Comparison of ENCODE assay signal across 1 cellular context in the genomic region with DNA sequence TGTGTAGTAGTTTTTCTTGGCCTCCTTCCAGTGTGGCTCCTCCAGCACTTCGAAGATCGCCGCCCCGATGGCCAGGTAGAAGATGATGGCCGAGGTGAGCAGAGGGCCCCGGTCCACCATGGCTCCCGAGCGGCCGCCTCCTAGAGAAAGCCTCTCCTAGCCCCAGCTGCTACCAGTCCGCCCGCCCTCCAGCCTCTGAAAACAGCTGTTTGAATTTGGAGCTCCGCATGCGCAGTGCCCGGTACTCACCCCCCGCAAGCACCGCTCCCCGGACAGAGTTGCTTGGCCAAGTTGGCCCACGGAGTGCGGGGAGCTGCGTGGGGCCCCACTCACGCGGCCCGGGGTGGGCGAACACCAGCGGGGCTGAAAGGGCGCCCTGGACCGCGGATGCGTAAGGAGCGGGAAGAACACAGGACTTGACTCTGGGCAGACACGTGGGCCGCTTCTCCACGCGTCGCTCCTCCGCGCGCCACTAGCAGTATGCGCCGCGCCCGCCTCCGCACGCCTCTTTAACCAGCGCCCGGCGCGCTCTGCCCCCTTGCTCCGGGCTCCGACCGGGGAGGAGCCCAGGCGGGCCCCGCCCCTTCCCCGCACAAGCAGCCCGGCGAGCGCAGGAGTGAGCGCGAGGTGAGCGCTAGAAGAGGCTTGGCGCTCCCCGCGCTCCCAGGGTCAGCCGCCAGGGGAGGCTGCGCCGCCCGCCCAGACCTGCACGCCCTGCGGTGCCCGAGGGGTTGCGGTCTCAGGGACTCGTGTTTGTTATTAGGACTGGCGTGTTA.
TF ChIP-seq lines count a peak whose summit lies in the region.

A gene with protein sequence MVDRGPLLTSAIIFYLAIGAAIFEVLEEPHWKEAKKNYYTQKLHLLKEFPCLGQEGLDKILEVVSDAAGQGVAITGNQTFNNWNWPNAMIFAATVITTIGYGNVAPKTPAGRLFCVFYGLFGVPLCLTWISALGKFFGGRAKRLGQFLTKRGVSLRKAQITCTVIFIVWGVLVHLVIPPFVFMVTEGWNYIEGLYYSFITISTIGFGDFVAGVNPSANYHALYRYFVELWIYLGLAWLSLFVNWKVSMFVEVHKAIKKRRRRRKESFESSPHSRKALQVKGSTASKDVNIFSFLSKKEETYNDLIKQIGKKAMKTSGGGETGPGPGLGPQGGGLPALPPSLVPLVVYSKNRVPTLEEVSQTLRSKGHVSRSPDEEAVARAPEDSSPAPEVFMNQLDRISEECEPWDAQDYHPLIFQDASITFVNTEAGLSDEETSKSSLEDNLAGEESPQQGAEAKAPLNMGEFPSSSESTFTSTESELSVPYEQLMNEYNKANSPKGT (minus strand): TSS at position 484 of the 776 bp plus-strand sequence. CDS start 364 bp downstream, at position 120.

TF ChIP-seq in WTC11, 78 proteins besides CTCF, POLR2A, EP300 and RAD21 (continued from another document and continues in another):
- TF ChIP-seq, protein P1, sequence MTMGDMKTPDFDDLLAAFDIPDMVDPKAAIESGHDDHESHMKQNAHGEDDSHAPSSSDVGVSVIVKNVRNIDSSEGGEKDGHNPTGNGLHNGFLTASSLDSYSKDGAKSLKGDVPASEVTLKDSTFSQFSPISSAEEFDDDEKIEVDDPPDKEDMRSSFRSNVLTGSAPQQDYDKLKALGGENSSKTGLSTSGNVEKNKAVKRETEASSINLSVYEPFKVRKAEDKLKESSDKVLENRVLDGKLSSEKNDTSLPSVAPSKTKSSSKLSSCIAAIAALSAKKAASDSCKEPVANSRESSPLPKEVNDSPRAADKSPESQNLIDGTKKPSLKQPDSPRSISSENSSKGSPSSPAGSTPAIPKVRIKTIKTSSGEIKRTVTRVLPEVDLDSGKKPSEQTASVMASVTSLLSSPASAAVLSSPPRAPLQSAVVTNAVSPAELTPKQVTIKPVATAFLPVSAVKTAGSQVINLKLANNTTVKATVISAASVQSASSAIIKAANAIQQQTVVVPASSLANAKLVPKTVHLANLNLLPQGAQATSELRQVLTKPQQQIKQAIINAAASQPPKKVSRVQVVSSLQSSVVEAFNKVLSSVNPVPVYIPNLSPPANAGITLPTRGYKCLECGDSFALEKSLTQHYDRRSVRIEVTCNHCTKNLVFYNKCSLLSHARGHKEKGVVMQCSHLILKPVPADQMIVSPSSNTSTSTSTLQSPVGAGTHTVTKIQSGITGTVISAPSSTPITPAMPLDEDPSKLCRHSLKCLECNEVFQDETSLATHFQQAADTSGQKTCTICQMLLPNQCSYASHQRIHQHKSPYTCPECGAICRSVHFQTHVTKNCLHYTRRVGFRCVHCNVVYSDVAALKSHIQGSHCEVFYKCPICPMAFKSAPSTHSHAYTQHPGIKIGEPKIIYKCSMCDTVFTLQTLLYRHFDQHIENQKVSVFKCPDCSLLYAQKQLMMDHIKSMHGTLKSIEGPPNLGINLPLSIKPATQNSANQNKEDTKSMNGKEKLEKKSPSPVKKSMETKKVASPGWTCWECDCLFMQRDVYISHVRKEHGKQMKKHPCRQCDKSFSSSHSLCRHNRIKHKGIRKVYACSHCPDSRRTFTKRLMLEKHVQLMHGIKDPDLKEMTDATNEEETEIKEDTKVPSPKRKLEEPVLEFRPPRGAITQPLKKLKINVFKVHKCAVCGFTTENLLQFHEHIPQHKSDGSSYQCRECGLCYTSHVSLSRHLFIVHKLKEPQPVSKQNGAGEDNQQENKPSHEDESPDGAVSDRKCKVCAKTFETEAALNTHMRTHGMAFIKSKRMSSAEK (CRISPR knock-in tag; IDR thresholded peaks at IDR 0.05; ENCODE audit: borderline replicate concordance), result no peak
- TF ChIP-seq TEAD1 (CRISPR knock-in tag; IDR thresholded peaks at IDR 0.05), result 0 out of 2 replicates have a peak, but pooled peaks have one; percentile 55
- no peak for TF ChIP-seq MXD4 (CRISPR knock-in tag; IDR thresholded peaks at IDR 0.05; ENCODE audit: borderline replicate concordance)
- peak; percentile 63; the same call in 1 of the 2 replicates for TF ChIP-seq CREB1 (CRISPR knock-in tag; IDR thresholded peaks at IDR 0.05)
- peak; percentile 82 for TF ChIP-seq FOXP1 (CRISPR knock-in tag; IDR thresholded peaks at IDR 0.05; ENCODE audit: borderline replicate concordance)
- no peak for TF ChIP-seq ZNF317 (CRISPR knock-in tag; IDR thresholded peaks at IDR 0.05; ENCODE audit: borderline replicate concordance, low read depth)
- TF ChIP-seq GRHL2 (CRISPR knock-in tag; IDR thresholded peaks at IDR 0.05; ENCODE audit: insufficient replicate concordance, severe bottlenecking), result no peak
- no peak for TF ChIP-seq TP53 (CRISPR knock-in tag; IDR thresholded peaks at IDR 0.05)
- TF ChIP-seq RELA (CRISPR knock-in tag; IDR thresholded peaks at IDR 0.05; ENCODE audit: borderline replicate concordance), result no peak
- TF ChIP-seq KAT7 (CRISPR knock-in tag; IDR thresholded peaks at IDR 0.05; ENCODE audit: borderline replicate concordance), result 0 out of 2 replicates have a peak, but pooled peaks have one; percentile 66
- TF ChIP-seq, protein P2, sequence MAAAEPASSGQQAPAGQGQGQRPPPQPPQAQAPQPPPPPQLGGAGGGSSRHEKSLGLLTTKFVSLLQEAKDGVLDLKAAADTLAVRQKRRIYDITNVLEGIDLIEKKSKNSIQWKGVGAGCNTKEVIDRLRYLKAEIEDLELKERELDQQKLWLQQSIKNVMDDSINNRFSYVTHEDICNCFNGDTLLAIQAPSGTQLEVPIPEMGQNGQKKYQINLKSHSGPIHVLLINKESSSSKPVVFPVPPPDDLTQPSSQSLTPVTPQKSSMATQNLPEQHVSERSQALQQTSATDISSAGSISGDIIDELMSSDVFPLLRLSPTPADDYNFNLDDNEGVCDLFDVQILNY (CRISPR knock-in tag; IDR thresholded peaks at IDR 0.05), result peak; percentile 79
- TF ChIP-seq NR1H2 (CRISPR knock-in tag; IDR thresholded peaks at IDR 0.05), result peak; percentile 61; the same call in 1 of the 2 replicates
- TF ChIP-seq, protein P3, sequence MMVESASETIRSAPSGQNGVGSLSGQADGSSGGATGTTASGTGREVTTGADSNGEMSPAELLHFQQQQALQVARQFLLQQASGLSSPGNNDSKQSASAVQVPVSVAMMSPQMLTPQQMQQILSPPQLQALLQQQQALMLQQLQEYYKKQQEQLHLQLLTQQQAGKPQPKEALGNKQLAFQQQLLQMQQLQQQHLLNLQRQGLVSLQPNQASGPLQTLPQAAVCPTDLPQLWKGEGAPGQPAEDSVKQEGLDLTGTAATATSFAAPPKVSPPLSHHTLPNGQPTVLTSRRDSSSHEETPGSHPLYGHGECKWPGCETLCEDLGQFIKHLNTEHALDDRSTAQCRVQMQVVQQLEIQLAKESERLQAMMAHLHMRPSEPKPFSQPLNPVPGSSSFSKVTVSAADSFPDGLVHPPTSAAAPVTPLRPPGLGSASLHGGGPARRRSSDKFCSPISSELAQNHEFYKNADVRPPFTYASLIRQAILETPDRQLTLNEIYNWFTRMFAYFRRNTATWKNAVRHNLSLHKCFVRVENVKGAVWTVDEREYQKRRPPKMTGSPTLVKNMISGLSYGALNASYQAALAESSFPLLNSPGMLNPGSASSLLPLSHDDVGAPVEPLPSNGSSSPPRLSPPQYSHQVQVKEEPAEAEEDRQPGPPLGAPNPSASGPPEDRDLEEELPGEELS (CRISPR knock-in tag; IDR thresholded peaks at IDR 0.05), result peak; percentile 67; the same call in 1 of the 2 replicates
- no peak for TF ChIP-seq SMAD3 (CRISPR knock-in tag; IDR thresholded peaks at IDR 0.05; ENCODE audit: borderline replicate concordance)
- peak; percentile 79; the same call in 1 of the 2 replicates for TF ChIP-seq ZNF232 (CRISPR knock-in tag; IDR thresholded peaks at IDR 0.05)
- 0 out of 2 replicates have a peak, but pooled peaks have one; percentile 33 for TF ChIP-seq TEAD4 (CRISPR knock-in tag; IDR thresholded peaks at IDR 0.05)
- TF ChIP-seq NFYB (CRISPR knock-in tag; conservative IDR thresholded peaks at IDR 0.05; ENCODE audit: low read depth), result no peak
- peak; percentile 65; the same call in 1 of the 2 replicates for TF ChIP-seq NFE2L1 (CRISPR knock-in tag; IDR thresholded peaks at IDR 0.05)
- TF ChIP-seq, protein P4, sequence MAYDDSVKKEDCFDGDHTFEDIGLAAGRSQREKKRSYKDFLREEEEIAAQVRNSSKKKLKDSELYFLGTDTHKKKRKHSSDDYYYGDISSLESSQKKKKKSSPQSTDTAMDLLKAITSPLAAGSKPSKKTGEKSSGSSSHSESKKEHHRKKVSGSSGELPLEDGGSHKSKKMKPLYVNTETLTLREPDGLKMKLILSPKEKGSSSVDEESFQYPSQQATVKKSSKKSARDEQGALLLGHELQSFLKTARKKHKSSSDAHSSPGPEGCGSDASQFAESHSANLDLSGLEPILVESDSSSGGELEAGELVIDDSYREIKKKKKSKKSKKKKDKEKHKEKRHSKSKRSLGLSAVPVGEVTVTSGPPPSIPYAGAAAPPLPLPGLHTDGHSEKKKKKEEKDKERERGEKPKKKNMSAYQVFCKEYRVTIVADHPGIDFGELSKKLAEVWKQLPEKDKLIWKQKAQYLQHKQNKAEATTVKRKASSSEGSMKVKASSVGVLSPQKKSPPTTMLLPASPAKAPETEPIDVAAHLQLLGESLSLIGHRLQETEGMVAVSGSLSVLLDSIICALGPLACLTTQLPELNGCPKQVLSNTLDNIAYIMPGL (CRISPR knock-in tag; IDR thresholded peaks at IDR 0.05), result peak; percentile 93
- TF ChIP-seq, protein P5, sequence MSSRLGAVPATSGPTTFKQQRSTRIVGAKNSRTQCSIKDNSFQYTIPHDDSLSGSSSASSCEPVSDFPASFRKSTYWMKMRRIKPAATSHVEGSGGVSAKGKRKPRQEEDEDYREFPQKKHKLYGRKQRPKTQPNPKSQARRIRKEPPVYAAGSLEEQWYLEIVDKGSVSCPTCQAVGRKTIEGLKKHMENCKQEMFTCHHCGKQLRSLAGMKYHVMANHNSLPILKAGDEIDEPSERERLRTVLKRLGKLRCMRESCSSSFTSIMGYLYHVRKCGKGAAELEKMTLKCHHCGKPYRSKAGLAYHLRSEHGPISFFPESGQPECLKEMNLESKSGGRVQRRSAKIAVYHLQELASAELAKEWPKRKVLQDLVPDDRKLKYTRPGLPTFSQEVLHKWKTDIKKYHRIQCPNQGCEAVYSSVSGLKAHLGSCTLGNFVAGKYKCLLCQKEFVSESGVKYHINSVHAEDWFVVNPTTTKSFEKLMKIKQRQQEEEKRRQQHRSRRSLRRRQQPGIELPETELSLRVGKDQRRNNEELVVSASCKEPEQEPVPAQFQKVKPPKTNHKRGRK (CRISPR knock-in tag; IDR thresholded peaks at IDR 0.05; ENCODE audit: borderline replicate concordance), result no peak
- no peak for TF ChIP-seq IRF2 (CRISPR knock-in tag; IDR thresholded peaks at IDR 0.05; ENCODE audit: borderline replicate concordance, low read depth)
- TF ChIP-seq, protein P6, sequence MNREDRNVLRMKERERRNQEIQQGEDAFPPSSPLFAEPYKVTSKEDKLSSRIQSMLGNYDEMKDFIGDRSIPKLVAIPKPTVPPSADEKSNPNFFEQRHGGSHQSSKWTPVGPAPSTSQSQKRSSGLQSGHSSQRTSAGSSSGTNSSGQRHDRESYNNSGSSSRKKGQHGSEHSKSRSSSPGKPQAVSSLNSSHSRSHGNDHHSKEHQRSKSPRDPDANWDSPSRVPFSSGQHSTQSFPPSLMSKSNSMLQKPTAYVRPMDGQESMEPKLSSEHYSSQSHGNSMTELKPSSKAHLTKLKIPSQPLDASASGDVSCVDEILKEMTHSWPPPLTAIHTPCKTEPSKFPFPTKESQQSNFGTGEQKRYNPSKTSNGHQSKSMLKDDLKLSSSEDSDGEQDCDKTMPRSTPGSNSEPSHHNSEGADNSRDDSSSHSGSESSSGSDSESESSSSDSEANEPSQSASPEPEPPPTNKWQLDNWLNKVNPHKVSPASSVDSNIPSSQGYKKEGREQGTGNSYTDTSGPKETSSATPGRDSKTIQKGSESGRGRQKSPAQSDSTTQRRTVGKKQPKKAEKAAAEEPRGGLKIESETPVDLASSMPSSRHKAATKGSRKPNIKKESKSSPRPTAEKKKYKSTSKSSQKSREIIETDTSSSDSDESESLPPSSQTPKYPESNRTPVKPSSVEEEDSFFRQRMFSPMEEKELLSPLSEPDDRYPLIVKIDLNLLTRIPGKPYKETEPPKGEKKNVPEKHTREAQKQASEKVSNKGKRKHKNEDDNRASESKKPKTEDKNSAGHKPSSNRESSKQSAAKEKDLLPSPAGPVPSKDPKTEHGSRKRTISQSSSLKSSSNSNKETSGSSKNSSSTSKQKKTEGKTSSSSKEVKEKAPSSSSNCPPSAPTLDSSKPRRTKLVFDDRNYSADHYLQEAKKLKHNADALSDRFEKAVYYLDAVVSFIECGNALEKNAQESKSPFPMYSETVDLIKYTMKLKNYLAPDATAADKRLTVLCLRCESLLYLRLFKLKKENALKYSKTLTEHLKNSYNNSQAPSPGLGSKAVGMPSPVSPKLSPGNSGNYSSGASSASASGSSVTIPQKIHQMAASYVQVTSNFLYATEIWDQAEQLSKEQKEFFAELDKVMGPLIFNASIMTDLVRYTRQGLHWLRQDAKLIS (CRISPR knock-in tag; IDR thresholded peaks at IDR 0.05; ENCODE audit: borderline replicate concordance), result peak; percentile 77; the same call in 1 of the 2 replicates
- no peak for TF ChIP-seq CBFB (CRISPR knock-in tag; IDR thresholded peaks at IDR 0.05; ENCODE audit: low read depth)
- TF ChIP-seq, protein P7, sequence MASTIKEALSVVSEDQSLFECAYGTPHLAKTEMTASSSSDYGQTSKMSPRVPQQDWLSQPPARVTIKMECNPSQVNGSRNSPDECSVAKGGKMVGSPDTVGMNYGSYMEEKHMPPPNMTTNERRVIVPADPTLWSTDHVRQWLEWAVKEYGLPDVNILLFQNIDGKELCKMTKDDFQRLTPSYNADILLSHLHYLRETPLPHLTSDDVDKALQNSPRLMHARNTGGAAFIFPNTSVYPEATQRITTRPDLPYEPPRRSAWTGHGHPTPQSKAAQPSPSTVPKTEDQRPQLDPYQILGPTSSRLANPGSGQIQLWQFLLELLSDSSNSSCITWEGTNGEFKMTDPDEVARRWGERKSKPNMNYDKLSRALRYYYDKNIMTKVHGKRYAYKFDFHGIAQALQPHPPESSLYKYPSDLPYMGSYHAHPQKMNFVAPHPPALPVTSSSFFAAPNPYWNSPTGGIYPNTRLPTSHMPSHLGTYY (CRISPR knock-in tag; IDR thresholded peaks at IDR 0.05), result no peak
- TF ChIP-seq JUN (CRISPR knock-in tag; IDR thresholded peaks at IDR 0.05), result 0 out of 2 replicates have a peak, but pooled peaks have one; percentile 61
- TF ChIP-seq FOXK1 (CRISPR knock-in tag; IDR thresholded peaks at IDR 0.05), result no peak
- TF ChIP-seq, protein P8, sequence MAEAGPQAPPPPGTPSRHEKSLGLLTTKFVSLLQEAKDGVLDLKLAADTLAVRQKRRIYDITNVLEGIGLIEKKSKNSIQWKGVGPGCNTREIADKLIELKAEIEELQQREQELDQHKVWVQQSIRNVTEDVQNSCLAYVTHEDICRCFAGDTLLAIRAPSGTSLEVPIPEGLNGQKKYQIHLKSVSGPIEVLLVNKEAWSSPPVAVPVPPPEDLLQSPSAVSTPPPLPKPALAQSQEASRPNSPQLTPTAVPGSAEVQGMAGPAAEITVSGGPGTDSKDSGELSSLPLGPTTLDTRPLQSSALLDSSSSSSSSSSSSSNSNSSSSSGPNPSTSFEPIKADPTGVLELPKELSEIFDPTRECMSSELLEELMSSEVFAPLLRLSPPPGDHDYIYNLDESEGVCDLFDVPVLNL (CRISPR knock-in tag; IDR thresholded peaks at IDR 0.05; ENCODE audit: borderline replicate concordance, low read depth), result 0 out of 2 replicates have a peak, but pooled peaks have one; percentile 34
- TF ChIP-seq, protein P9, sequence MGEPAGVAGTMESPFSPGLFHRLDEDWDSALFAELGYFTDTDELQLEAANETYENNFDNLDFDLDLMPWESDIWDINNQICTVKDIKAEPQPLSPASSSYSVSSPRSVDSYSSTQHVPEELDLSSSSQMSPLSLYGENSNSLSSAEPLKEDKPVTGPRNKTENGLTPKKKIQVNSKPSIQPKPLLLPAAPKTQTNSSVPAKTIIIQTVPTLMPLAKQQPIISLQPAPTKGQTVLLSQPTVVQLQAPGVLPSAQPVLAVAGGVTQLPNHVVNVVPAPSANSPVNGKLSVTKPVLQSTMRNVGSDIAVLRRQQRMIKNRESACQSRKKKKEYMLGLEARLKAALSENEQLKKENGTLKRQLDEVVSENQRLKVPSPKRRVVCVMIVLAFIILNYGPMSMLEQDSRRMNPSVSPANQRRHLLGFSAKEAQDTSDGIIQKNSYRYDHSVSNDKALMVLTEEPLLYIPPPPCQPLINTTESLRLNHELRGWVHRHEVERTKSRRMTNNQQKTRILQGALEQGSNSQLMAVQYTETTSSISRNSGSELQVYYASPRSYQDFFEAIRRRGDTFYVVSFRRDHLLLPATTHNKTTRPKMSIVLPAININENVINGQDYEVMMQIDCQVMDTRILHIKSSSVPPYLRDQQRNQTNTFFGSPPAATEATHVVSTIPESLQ (CRISPR knock-in tag; IDR thresholded peaks at IDR 0.05), result no peak
